In the genomic region with DNA sequence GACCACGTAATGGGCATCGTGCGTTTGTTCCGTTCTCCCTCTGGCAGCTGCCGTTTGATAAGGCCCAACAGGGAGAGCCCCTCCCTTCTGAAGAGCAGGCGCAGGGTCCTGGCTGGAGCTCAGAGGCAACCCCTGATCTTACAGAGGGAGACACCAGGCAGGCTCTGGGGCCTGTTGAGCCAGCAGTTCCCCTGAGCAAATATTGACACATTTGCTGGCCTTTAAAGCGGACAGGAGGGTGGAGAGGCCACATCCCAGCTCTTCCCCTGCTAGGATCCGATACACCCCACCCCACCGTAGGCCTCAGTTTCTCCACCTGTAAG, we compare ENCODE assay signal across 8 cellular contexts. TPM values are rescaled to one million over a fixed set of nuclear protein-coding genes. Genes with fewer than 3 reads are reported as not detected.
A peak's percentile ranks its signal among the peaks of the same experiment; 100 is the strongest.
DNase-seq lines count a peak whose midpoint lies in the region; ATAC-seq and TF ChIP-seq lines count a peak whose summit lies in the region.

No MANE protein-coding gene starts in this region.

- in situ Hi-C loops in KBM-7 (cut with MboI; ENCODE audit: low pct_unique_long_range_greater_than_20kb, low sequenced_read_pairs): no loop called here

- H3K9me3 Mint-ChIP-seq in chondrocyte (ENCODE audit: low read depth): no peaks in the 10 kb centered on the region
- no peaks in the 10 kb centered on the region for H3K9me3 Mint-ChIP-seq in osteocyte (ENCODE audit: unreplicated experiment)

- peak overlapping the region; percentile 12 for H3K4me3 Mint-ChIP-seq in chondrocyte (ENCODE audit: unreplicated experiment)
- peak overlapping the region; percentile 14 for H3K4me3 Mint-ChIP-seq in osteocyte (ENCODE audit: unreplicated experiment)

- peak overlapping the region; percentile 29 for H3K4me3 ChIP-seq in Jurkat, Clone E6-1 (ENCODE audit: low read length)

- ATAC-seq in GM19452 (IDR thresholded peaks at IDR 0.05; ENCODE audit: unreplicated experiment): no peak

- H3K27me3 Mint-ChIP-seq in chondrocyte (ENCODE audit: low read depth) (no peaks in the 10 kb centered on the region), osteocyte (ENCODE audit: unreplicated experiment) (no peaks in the 10 kb centered on the region)

- H3K27ac Mint-ChIP-seq in chondrocyte (ENCODE audit: unreplicated experiment): no peak overlapping the region
- H3K27ac Mint-ChIP-seq in osteocyte (ENCODE audit: unreplicated experiment): no peak overlapping the region

- H3K4me1 Mint-ChIP-seq in chondrocyte (ENCODE audit: low read depth): peaks cover 17% of the 10 kb centered on the region
- peaks cover 24% of the 10 kb centered on the region for H3K4me1 Mint-ChIP-seq in osteocyte (ENCODE audit: unreplicated experiment)

- peak; percentile 15 for DNase-seq in DMS53 treated with DMSO at 0.1 percent for 48 hours (lab: John Stamatoyannopoulos, UW; ENCODE audit: unreplicated experiment)
- no peak for DNase-seq in Jurkat, Clone E6-1 (ENCODE audit: low read depth, low spot score)
- no peak for DNase-seq in chondrocyte (ENCODE audit: low spot score)
- no peak for DNase-seq in osteocyte (ENCODE audit: extremely low spot score, unreplicated experiment)
- no peak for DNase-seq in hepatic stellate cell (ENCODE audit: low spot score)
- no peak for DNase-seq in KBM-7
- DNase-seq in stimulated activated CD4-positive, alpha-beta T cell treated with anti-CD3 and anti-CD28 coated beads, Interleukin-12 subunit alpha, Interleukin-12 subunit beta, amount 100 ng/mL, for 4 hours: no peak

- TF ChIP-seq CTCF in chondrocyte (IDR thresholded peaks at IDR 0.05): peak; percentile 70
- TF ChIP-seq CTCF in osteocyte (IDR thresholded peaks at IDR 0.05): peak; percentile 10

- H3K36me3 Mint-ChIP-seq in chondrocyte (ENCODE audit: low read depth) (no peaks in the 10 kb centered on the region), osteocyte (ENCODE audit: unreplicated experiment) (no peaks in the 10 kb centered on the region)

RNA-seq across cellular contexts. Expression of a gene that starts 11.8 kb away (rescaled TPM):
- polyA plus RNA-seq in Jurkat, Clone E6-1 (2012; ENCODE audit: insufficient read depth, insufficient read length): 5.0 TPM
- total RNA-seq in chondrocyte (11.3 to 27.7 TPM (median 14.6 TPM) in 3 replicates), osteocyte (36.4 and 36.5 TPM in 2 replicates)

RNA-seq across cellular contexts. Expression of a gene that starts 12.5 kb away (rescaled TPM):
- polyA plus RNA-seq in Jurkat, Clone E6-1 (2012; ENCODE audit: insufficient read depth, insufficient read length): not detected
- total RNA-seq in chondrocyte (not detected in 3 replicates), osteocyte (not detected in 2 replicates)

RNA-seq across cellular contexts. Expression of a gene that starts 44.3 kb away (rescaled TPM):
- 314 TPM for polyA plus RNA-seq in Jurkat, Clone E6-1 (2012; ENCODE audit: insufficient read depth, insufficient read length)
- 0.20 TPM in 1 of 3 replicates, not detected in the others for total RNA-seq in chondrocyte
- not detected in 2 replicates for total RNA-seq in osteocyte

RNA-seq across cellular contexts. Expression of a gene that starts 50.1 kb away (rescaled TPM):
- 0.79 TPM for polyA plus RNA-seq in Jurkat, Clone E6-1 (2012; ENCODE audit: insufficient read depth, insufficient read length)
- total RNA-seq in chondrocyte (0.37 TPM in 1 of 3 replicates, not detected in the others), osteocyte (0.10 TPM in 1 of 2 replicates, not detected in the other)
